ENCODE assay signal across 22 cellular contexts in the genomic region with DNA sequence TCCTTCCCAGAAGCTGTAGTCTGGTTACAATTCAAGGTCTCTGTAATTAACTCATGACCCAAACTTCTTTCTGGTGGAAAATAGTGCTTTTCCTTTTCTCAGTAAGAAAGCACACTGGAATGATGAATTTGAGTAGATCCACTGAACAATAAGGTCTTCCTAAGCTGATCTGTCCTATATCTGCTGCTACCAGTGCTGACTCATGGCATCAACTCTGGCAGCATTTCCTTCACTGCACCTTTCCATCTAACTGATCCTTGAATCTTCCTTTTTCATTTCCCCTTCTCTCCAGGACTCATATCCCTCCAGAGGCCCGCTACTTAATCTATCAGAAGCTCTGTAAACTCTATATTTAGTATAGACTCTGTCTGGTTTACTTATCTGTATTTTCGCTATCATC.
"Had no signal": no experiment of that assay in that cellular context is flagged by ENCODE, and none has a peak within 500 bp of the region (broad histone marks: within the 10 kb centered on the region; RNA-seq: fewer than 3 reads in every experiment).

No MANE protein-coding gene starts in this region.

- H3K9me3 Mint-ChIP-seq: activated CD4-positive, alpha-beta T cell treated with anti-CD3 and anti-CD28 coated beads, Interleukin-2, amount 10 ng/mL, durations not matched to agents 7 days and 5 days; activated naive CD4-positive, alpha-beta T cell treated with anti-CD3 and anti-CD28 coated beads for 36 hours; activated naive CD8-positive, alpha-beta T cell treated with anti-CD3 and anti-CD28 coated beads, Interleukin-2, amount 50 U/mL, for 24 hours; activated T-cell treated with anti-CD3 and anti-CD28 coated beads, Interleukin-2, amount 50 U/mL, for 4 hours; effector memory CD8-positive, alpha-beta T cell; memory B cell; stimulated activated effector memory CD8-positive, alpha-beta T cell treated with anti-CD3 and anti-CD28 coated beads, Interleukin-12 subunit alpha, Interleukin-12 subunit beta, amount 100 ng/mL, for 72 hours had no signal

- FAIRE-seq: small intestine had no signal

- H3K4me1 ChIP-seq: gastroesophageal sphincter, right lobe of liver, stomach, vagina had no signal

- DNase-seq: activated CD4-positive, alpha-beta T cell treated with anti-CD3 and anti-CD28 coated beads, Interleukin-2, amount 10 ng/mL, durations not matched to agents 7 days and 5 days; activated CD8-positive, alpha-beta memory T cell treated with anti-CD3 and anti-CD28 coated beads, Interleukin-2, amount 50 U/mL, for 4 hours; activated CD8-positive, alpha-beta T cell treated with anti-CD3 and anti-CD28 coated beads, Interleukin-2, amount 10 ng/mL, durations not matched to agents 7 days and 5 days; activated naive CD4-positive, alpha-beta T cell treated with anti-CD3 and anti-CD28 coated beads for 36 hours; activated naive CD8-positive, alpha-beta T cell treated with anti-CD3 and anti-CD28 coated beads, Interleukin-2, amount 50 U/mL, for 24 hours; activated T-cell treated with anti-CD3 and anti-CD28 coated beads, Interleukin-2, amount 50 U/mL, for 4 hours; effector memory CD8-positive, alpha-beta T cell; heart right ventricle; left ventricle myocardium superior; mucosa of descending colon; naive B cell; ovary; right lobe of liver; small intestine; stimulated activated CD4-positive, alpha-beta T cell treated with anti-CD3 and anti-CD28 coated beads, Interleukin-4, amount 100 ng/mL, for 1 hour; stomach; trophoblast cell had no signal

- H3K9me3 ChIP-seq: ascending aorta, gastroesophageal sphincter, heart right ventricle, mucosa of descending colon, ovary, right lobe of liver, stomach, vagina had no signal

- H3K4me3 Mint-ChIP-seq: activated CD4-positive, alpha-beta T cell treated with anti-CD3 and anti-CD28 coated beads, Interleukin-2, amount 10 ng/mL, durations not matched to agents 7 days and 5 days; activated CD8-positive, alpha-beta T cell treated with anti-CD3 and anti-CD28 coated beads, Interleukin-2, amount 10 ng/mL, durations not matched to agents 7 days and 5 days; activated naive CD4-positive, alpha-beta T cell treated with anti-CD3 and anti-CD28 coated beads for 36 hours; activated naive CD8-positive, alpha-beta T cell treated with anti-CD3 and anti-CD28 coated beads, Interleukin-2, amount 50 U/mL, for 24 hours; activated T-cell treated with anti-CD3 and anti-CD28 coated beads, Interleukin-2, amount 50 U/mL, for 4 hours; effector memory CD8-positive, alpha-beta T cell; memory B cell; stimulated activated effector memory CD8-positive, alpha-beta T cell treated with anti-CD3 and anti-CD28 coated beads, Interleukin-12 subunit alpha, Interleukin-12 subunit beta, amount 100 ng/mL, for 72 hours had no signal

- H3K36me3 Mint-ChIP-seq: memory B cell; naive B cell; stimulated activated effector memory CD8-positive, alpha-beta T cell treated with anti-CD3 and anti-CD28 coated beads, Interleukin-12 subunit alpha, Interleukin-12 subunit beta, amount 100 ng/mL, for 72 hours had no signal

- H3K27me3 ChIP-seq: ascending aorta, gastroesophageal sphincter, heart right ventricle, ovary, right lobe of liver, stomach, vagina had no signal

- H3K27me3 Mint-ChIP-seq: activated naive CD8-positive, alpha-beta T cell treated with anti-CD3 and anti-CD28 coated beads, Interleukin-2, amount 50 U/mL, for 24 hours; effector memory CD8-positive, alpha-beta T cell; memory B cell; naive B cell had no signal

- ATAC-seq: activated CD8-positive, alpha-beta T cell treated with anti-CD3 and anti-CD28 coated beads, Interleukin-2, amount 10 ng/mL, durations not matched to agents 7 days and 5 days; activated naive CD8-positive, alpha-beta T cell treated with anti-CD3 and anti-CD28 coated beads, Interleukin-2, amount 50 U/mL, for 24 hours; activated T-cell treated with anti-CD3 and anti-CD28 coated beads, Interleukin-2, amount 50 U/mL, for 4 hours; effector memory CD8-positive, alpha-beta T cell; gastroesophageal sphincter; heart right ventricle; left ventricle myocardium superior; mucosa of descending colon; right lobe of liver; stimulated activated effector memory CD8-positive, alpha-beta T cell treated with anti-CD3 and anti-CD28 coated beads, Interleukin-12 subunit alpha, Interleukin-12 subunit beta, amount 100 ng/mL, for 72 hours had no signal

- H3K4me1 Mint-ChIP-seq: activated CD4-positive, alpha-beta T cell treated with anti-CD3 and anti-CD28 coated beads, Interleukin-2, amount 10 ng/mL, durations not matched to agents 7 days and 5 days; activated naive CD8-positive, alpha-beta T cell treated with anti-CD3 and anti-CD28 coated beads, Interleukin-2, amount 50 U/mL, for 24 hours; memory B cell; naive B cell; stimulated activated effector memory CD8-positive, alpha-beta T cell treated with anti-CD3 and anti-CD28 coated beads, Interleukin-12 subunit alpha, Interleukin-12 subunit beta, amount 100 ng/mL, for 72 hours had no signal

- H3K36me3 ChIP-seq: ascending aorta, gastroesophageal sphincter, heart right ventricle, ovary, right lobe of liver, stomach, vagina had no signal

- H3K27ac ChIP-seq: ascending aorta, gastroesophageal sphincter, heart right ventricle, ovary, right lobe of liver, stomach, vagina had no signal

- H3K27ac Mint-ChIP-seq: activated CD4-positive, alpha-beta T cell treated with anti-CD3 and anti-CD28 coated beads, Interleukin-2, amount 10 ng/mL, durations not matched to agents 7 days and 5 days; activated CD8-positive, alpha-beta T cell treated with anti-CD3 and anti-CD28 coated beads, Interleukin-2, amount 10 ng/mL, durations not matched to agents 7 days and 5 days; activated naive CD4-positive, alpha-beta T cell treated with anti-CD3 and anti-CD28 coated beads for 36 hours; activated naive CD8-positive, alpha-beta T cell treated with anti-CD3 and anti-CD28 coated beads, Interleukin-2, amount 50 U/mL, for 24 hours; effector memory CD8-positive, alpha-beta T cell; memory B cell; naive B cell; stimulated activated effector memory CD8-positive, alpha-beta T cell treated with anti-CD3 and anti-CD28 coated beads, Interleukin-12 subunit alpha, Interleukin-12 subunit beta, amount 100 ng/mL, for 72 hours had no signal

- H3K4me3 ChIP-seq: ascending aorta, gastroesophageal sphincter, heart right ventricle, mucosa of descending colon, ovary, right lobe of liver, stomach, vagina had no signal
